ENCODE assay signal across 13 cellular contexts in the genomic region with DNA sequence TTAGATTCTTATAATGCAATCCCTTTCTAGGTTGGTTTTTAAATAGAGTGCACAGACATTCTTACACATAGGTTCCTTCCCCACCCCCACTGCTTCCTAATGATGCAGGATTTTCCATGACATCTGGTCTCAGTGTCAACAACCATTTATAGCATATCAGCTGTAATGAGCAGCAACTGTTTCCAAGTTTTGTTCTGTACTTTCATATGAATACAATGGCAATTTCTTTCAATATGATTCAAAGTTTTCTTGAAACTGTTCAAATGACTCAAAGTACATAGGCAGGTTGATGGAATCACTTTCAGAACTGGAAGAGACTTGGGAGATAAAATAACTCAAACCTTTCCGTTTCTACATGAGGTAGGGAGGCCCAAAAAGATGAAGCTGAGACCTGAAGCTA.
A peak's percentile ranks its signal among the peaks of the same experiment; 100 is the strongest.
DNase-seq lines count a peak whose midpoint lies in the region; ATAC-seq, FAIRE-seq and TF ChIP-seq lines count a peak whose summit lies in the region.
"Had no signal": no experiment of that assay in that cellular context is flagged by ENCODE, and none has a peak within 500 bp of the region (broad histone marks: within the 10 kb centered on the region; RNA-seq: fewer than 3 reads in every experiment).

No MANE protein-coding gene starts in this region.

- peaks cover 21% of the 10 kb centered on the region for H3K36me3 Mint-ChIP-seq in T-helper 2 cell treated with Interferon-gamma antibody and Interleukin-4, amounts not matched to agents 5 μg/mL and 100 μg/mL, for 36 hours (ENCODE audit: low read depth)

- no peak overlapping the region for H3K4me3 ChIP-seq in fibroblast of mammary gland (ENCODE audit: control insufficient read depth, low read depth, low read length)
- H3K4me3 ChIP-seq: thyroid gland had no signal

- no peak for TF ChIP-seq CTCF in fibroblast of mammary gland (conservative IDR thresholded peaks at IDR 0.05; ENCODE audit: control insufficient read depth, insufficient read depth, low read depth, low read length)

- no peaks in the 10 kb centered on the region for H3K27me3 Mint-ChIP-seq in T-helper 2 cell treated with Interferon-gamma antibody and Interleukin-4, amounts not matched to agents 5 μg/mL and 100 μg/mL, for 36 hours (ENCODE audit: low read depth)

- DNase-seq in HCEC 1CT: peak; percentile 26
- DNase-seq in T-helper 2 cell treated with Interferon-gamma antibody and Interleukin-4, amounts not matched to agents 5 μg/mL and 100 μg/mL, for 36 hours (ENCODE audit: low spot score): peak; percentile 79
- peak; percentile 40 for DNase-seq in fibroblast of mammary gland (ENCODE audit: low read depth)
- DNase-seq in stimulated activated CD4-positive, alpha-beta T cell treated with anti-CD3 and anti-CD28 coated beads, Interleukin-1b, Interleukin-23, amount 100 ng/mL, for 4 hours (ENCODE audit: low read depth in 2 of 2): peak; percentile 9 to 10
- DNase-seq in frontal cortex (ENCODE audit: low spot score in 2 of 2): no peak
- DNase-seq: activated CD8-positive, alpha-beta memory T cell treated with anti-CD3 and anti-CD28 coated beads, Interleukin-2, amount 50 U/mL, for 48 hours; effector memory CD4-positive, alpha-beta T cell; NCI-H345; SK-N-SH; thyroid gland had no signal

- H3K27ac Mint-ChIP-seq in T-helper 2 cell treated with Interferon-gamma antibody and Interleukin-4, amounts not matched to agents 5 μg/mL and 100 μg/mL, for 36 hours: peak overlapping the region; percentile 14

- FAIRE-seq in frontal cortex (lab: Jason Lieb, UNC): no peak

- H3K4me1 Mint-ChIP-seq in T-helper 2 cell treated with Interferon-gamma antibody and Interleukin-4, amounts not matched to agents 5 μg/mL and 100 μg/mL, for 36 hours (ENCODE audit: low read depth): peaks cover 27% of the 10 kb centered on the region

- ATAC-seq in HG03025 (IDR thresholded peaks at IDR 0.05; ENCODE audit: low FRiP score, unreplicated experiment) (no peak), HG02623 (IDR thresholded peaks at IDR 0.05; ENCODE audit: unreplicated experiment) (no peak), GM21447 (IDR thresholded peaks at IDR 0.05; ENCODE audit: unreplicated experiment) (no peak)

- no peaks in the 10 kb centered on the region for H3K9me3 Mint-ChIP-seq in T-helper 2 cell treated with Interferon-gamma antibody and Interleukin-4, amounts not matched to agents 5 μg/mL and 100 μg/mL, for 36 hours

- H3K4me3 Mint-ChIP-seq in T-helper 2 cell treated with Interferon-gamma antibody and Interleukin-4, amounts not matched to agents 5 μg/mL and 100 μg/mL, for 36 hours: peak overlapping the region; percentile 13

Comparison
In these comparisons a context has a peak if more than half of its experiments do, and no peak if none do; other contexts are left out.
1. DNase-seq: peak in HCEC 1CT (single experiment), T-helper 2 cell treated with Interferon-gamma antibody and Interleukin-4, amounts not matched to agents 5 μg/mL and 100 μg/mL, for 36 hours (single experiment), fibroblast of mammary gland (single experiment) and stimulated activated CD4-positive, alpha-beta T cell treated with anti-CD3 and anti-CD28 coated beads, Interleukin-1b, Interleukin-23, amount 100 ng/mL, for 4 hours (2 of 2); none in frontal cortex (0 of 2).